ENCODE assay signal across 15 cellular contexts in the genomic region with DNA sequence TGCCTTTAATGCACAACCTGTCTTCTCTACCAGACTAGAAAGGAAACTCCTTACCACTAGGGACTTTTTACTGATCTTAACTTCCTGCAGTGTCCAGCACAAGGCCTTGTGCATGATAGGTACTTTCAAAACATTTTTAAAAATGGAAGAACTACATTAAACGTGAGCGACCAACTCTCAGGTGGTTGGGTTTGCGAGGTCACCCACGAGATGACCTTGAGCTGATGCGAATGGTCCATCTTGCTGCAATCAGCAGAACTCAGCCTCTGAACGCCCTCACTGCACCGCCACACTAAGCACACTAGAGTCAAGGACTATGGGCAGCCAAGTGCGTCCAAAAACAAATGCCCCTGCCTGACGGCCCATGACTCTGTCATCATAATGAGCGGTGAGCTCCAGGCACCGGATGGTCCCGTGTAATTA. TPM values are rescaled to one million over a fixed set of nuclear protein-coding genes. Genes with fewer than 3 reads are reported as not detected.
DNase-seq lines count a peak whose midpoint lies in the region; ATAC-seq and TF ChIP-seq lines count a peak whose summit lies in the region.
"Had no signal": no experiment of that assay in that cellular context is flagged by ENCODE, and none has a peak within 500 bp of the region (broad histone marks: within the 10 kb centered on the region; RNA-seq: fewer than 3 reads in every experiment).

No MANE protein-coding gene starts in this region.

- H3K4me1 ChIP-seq in DOHH2 (ENCODE audit: control insufficient read depth, low read length) (peaks cover 19% of the 10 kb centered on the region), OCI-LY3 (ENCODE audit: low read length) (peaks cover 13% of the 10 kb centered on the region; the same call in 1 of the 2 replicates), right atrium auricular region (peaks cover 0 to 5% of the 10 kb centered on the region in 2 donors)

- TF ChIP-seq CTCF in DOHH2 (IDR thresholded peaks at IDR 0.05; ENCODE audit: low read depth, low read length, poor library complexity, severe bottlenecking) (no peak), OCI-LY3 (IDR thresholded peaks at IDR 0.05; ENCODE audit: low read depth, low read length) (no peak), right atrium auricular region (IDR thresholded peaks at IDR 0.05) (no peak)

- H3K27ac ChIP-seq in DOHH2 (ENCODE audit: low read depth, low read length) (no peak overlapping the region), OCI-LY3 (ENCODE audit: low read length) (no peak overlapping the region), right atrium auricular region (no peak overlapping the region)
- H3K27ac ChIP-seq: pancreas had no signal

- no peaks in the 10 kb centered on the region for H3K9me2 ChIP-seq in DOHH2 (replicated peaks; ENCODE audit: control insufficient read depth, low read length)

- H3K79me2 ChIP-seq in DOHH2 (ENCODE audit: control insufficient read depth, low read length): no peaks in the 10 kb centered on the region
- no peaks in the 10 kb centered on the region for H3K79me2 ChIP-seq in OCI-LY3 (ENCODE audit: low read length)

- DNase-seq in NCI-H2029 (lab: John Stamatoyannopoulos, UW) (no peak), right atrium auricular region (ENCODE audit: low spot score) (no peak), HUDEP-2 (lab: John Stamatoyannopoulos, UW; ENCODE audit: unreplicated experiment in 76 of 76) (no peak), HCEC 1CT (no peak)
- DNase-seq: cerebellar nuclear complex; pancreas; SIG-M5; stimulated activated CD8-positive, alpha-beta memory T cell treated with anti-CD3 and anti-CD28 coated beads, Interleukin-4, amount 100 ng/mL, for 48 hours had no signal

- no peaks in the 10 kb centered on the region for H4K20me1 ChIP-seq in DOHH2 (ENCODE audit: control insufficient read depth, insufficient read depth, low read depth, low read length)
- H4K20me1 ChIP-seq in OCI-LY3 (ENCODE audit: insufficient read depth, low read length): no peaks in the 10 kb centered on the region

- no peak overlapping the region for H3K9ac ChIP-seq in OCI-LY3 (ENCODE audit: low read length)

- peak overlapping the region; percentile 88; the same call in 1 of the 2 replicates for H2AFZ ChIP-seq in OCI-LY3 (ENCODE audit: low read depth, low read length)

- ATAC-seq in GM19035 (IDR thresholded peaks at IDR 0.05; ENCODE audit: unreplicated experiment): peak; percentile 65
- ATAC-seq in HG02852 (IDR thresholded peaks at IDR 0.05; ENCODE audit: unreplicated experiment): peak; percentile 60

- H3K4me3 ChIP-seq in DOHH2 (ENCODE audit: low read length) (0 out of 2 replicates have a peak overlapping the region, but pooled peaks have one; percentile 0), OCI-LY3 (ENCODE audit: low read length) (peak overlapping the region; percentile 77), right atrium auricular region (no peak overlapping the region)
- H3K4me3 ChIP-seq: pancreas had no signal

- no peaks in the 10 kb centered on the region for H3F3A ChIP-seq in DOHH2 (ENCODE audit: control insufficient read depth, insufficient read depth)

- H3K4me2 ChIP-seq in DOHH2 (ENCODE audit: low read length) (peak overlapping the region; percentile 59), OCI-LY3 (ENCODE audit: low read length) (peak overlapping the region; percentile 99)

- H3K27me3 ChIP-seq in DOHH2 (ENCODE audit: control insufficient read depth, low read length) (peaks cover 6% of the 10 kb centered on the region), OCI-LY3 (ENCODE audit: low read depth, low read length) (no peaks in the 10 kb centered on the region), right atrium auricular region (no peaks in the 10 kb centered on the region)
- H3K27me3 ChIP-seq: pancreas had no signal

- no peaks in the 10 kb centered on the region for H3K36me3 ChIP-seq in DOHH2 (ENCODE audit: control insufficient read depth, low read length)
- no peaks in the 10 kb centered on the region for H3K36me3 ChIP-seq in OCI-LY3 (replicated peaks; ENCODE audit: low read depth, low read length)
- H3K36me3 ChIP-seq in right atrium auricular region: no peaks in the 10 kb centered on the region
- H3K36me3 ChIP-seq: pancreas had no signal

- no peaks in the 10 kb centered on the region for H3K9me3 ChIP-seq in DOHH2 (ENCODE audit: control insufficient read depth, insufficient read depth, low read length)
- no peaks in the 10 kb centered on the region for H3K9me3 ChIP-seq in OCI-LY3 (ENCODE audit: insufficient read depth, low read length)
- no peaks in the 10 kb centered on the region for H3K9me3 ChIP-seq in right atrium auricular region
- H3K9me3 ChIP-seq: pancreas had no signal

RNA-seq across cellular contexts. Expression of a gene that starts 34.9 kb away (rescaled TPM):
- total RNA-seq in right atrium auricular region: not detected
- total RNA-seq: HT1080, mesenteric fat pad, urinary bladder had no signal

Comparison
In these comparisons a context has a peak if more than half of its experiments do, and no peak if none do; other contexts are left out.
1. H3K4me3 ChIP-seq: peak in DOHH2 (single experiment) and OCI-LY3 (single experiment); none in right atrium auricular region (0 of 2).